1 cellular context compared by ENCODE assay signal in the genomic region with DNA sequence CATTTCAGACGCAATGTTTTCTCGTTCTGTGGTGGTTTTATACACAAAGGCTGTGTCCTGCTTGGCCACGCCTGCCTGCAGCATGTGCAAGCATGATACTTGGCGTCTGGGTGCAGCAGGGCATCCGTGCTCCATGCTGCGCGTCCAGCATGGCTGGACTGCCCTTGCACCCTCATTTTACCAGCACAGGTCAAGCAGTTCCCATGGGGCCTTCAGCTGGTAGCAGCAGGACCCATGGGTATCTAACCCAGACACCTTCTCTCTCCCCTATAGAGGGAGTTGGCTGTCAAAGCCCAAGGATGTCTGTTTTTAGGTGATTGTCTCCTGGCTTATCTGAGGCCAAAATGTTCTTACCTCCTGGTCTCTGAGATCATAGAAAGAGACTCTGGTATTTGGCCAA.
TF ChIP-seq lines count a peak whose summit lies in the region.

No MANE protein-coding gene starts in this region.

TF ChIP-seq in H1, 55 proteins besides CTCF, POLR2A, EP300 and RAD21 (continued from another document):
- no peak for TF ChIP-seq HDAC2 (IDR thresholded peaks at IDR 0.05; ENCODE audit: borderline replicate concordance in 1 of 2, low read depth in 2 of 2, low read length in 2 of 2)
